Comparison of ENCODE assay signal across 10 cellular contexts in genomic region chr3:152243301-152243711, GRCh38. TPM values are rescaled to one million over a fixed set of nuclear protein-coding genes. Genes with fewer than 3 reads are reported as not detected.
DNase-seq lines count a peak whose midpoint lies in the region; ATAC-seq and TF ChIP-seq lines count a peak whose summit lies in the region.
"Had no signal": no experiment of that assay in that cellular context is flagged by ENCODE, and none has a peak within 500 bp of the region (broad histone marks: within the 10 kb centered on the region; RNA-seq: fewer than 3 reads in every experiment).

No MANE protein-coding gene starts in this region.

- no peaks in the 10 kb centered on the region for H3K9me3 Mint-ChIP-seq in activated naive CD4-positive, alpha-beta T cell treated with anti-CD3 and anti-CD28 coated beads, Interleukin-2, amount 50 U/mL, for 24 hours
- H3K9me3 Mint-ChIP-seq in activated CD4-positive, alpha-beta memory T cell treated with anti-CD3 and anti-CD28 coated beads, Interleukin-2, amount 10 ng/mL, durations not matched to agents 7 days and 5 days: no peaks in the 10 kb centered on the region
- H3K9me3 Mint-ChIP-seq: nephron had no signal

- DNase-seq in activated naive CD4-positive, alpha-beta T cell treated with Interleukin-2 at 50 U/mL for 16 hours: no peak
- DNase-seq in activated CD4-positive, alpha-beta memory T cell treated with anti-CD3 and anti-CD28 coated beads, Interleukin-2, amount 10 ng/mL, durations not matched to agents 7 days and 5 days: no peak
- DNase-seq in upper lobe of right lung (no peak), COR-L47 (lab: John Stamatoyannopoulos, UW) (no peak), caudate nucleus (lab: John Stamatoyannopoulos, UW) (no peak), AG08395 (ENCODE audit: low spot score) (no peak)

- H3K27me3 Mint-ChIP-seq in activated naive CD4-positive, alpha-beta T cell treated with anti-CD3 and anti-CD28 coated beads, Interleukin-2, amount 50 U/mL, for 24 hours: no peaks in the 10 kb centered on the region
- no peaks in the 10 kb centered on the region for H3K27me3 Mint-ChIP-seq in activated CD4-positive, alpha-beta memory T cell treated with anti-CD3 and anti-CD28 coated beads, Interleukin-2, amount 10 ng/mL, durations not matched to agents 7 days and 5 days

- peak; percentile 76 for ATAC-seq in HG03066 (IDR thresholded peaks at IDR 0.05; ENCODE audit: low read depth, unreplicated experiment)
- ATAC-seq in upper lobe of right lung: no peak

- H3K4me1 ChIP-seq in upper lobe of right lung: peaks cover 11% of the 10 kb centered on the region

- CTCF ChIA-PET in activated CD4-positive, alpha-beta memory T cell treated with anti-CD3 and anti-CD28 coated beads, Interleukin-2, amount 10 ng/mL, durations not matched to agents 7 days and 5 days (lab: Charles Lee): interaction anchor here (0.7 to 3.3 kb wide), 12 partner anchors 11 to 171 kb away, joined by 3 to 15 read pairs (median 4); no protein-coding TSS in a partner anchor

- intact Hi-C loops in upper lobe of right lung (cut with DNase I): no loop called here

- H3K4me3 ChIP-seq in upper lobe of right lung: peak overlapping the region; percentile 27
- H3K4me3 ChIP-seq: cardiac muscle cell had no signal

- H3K36me3 Mint-ChIP-seq in activated naive CD4-positive, alpha-beta T cell treated with anti-CD3 and anti-CD28 coated beads, Interleukin-2, amount 50 U/mL, for 24 hours: no peaks in the 10 kb centered on the region
- H3K36me3 Mint-ChIP-seq in activated CD4-positive, alpha-beta memory T cell treated with anti-CD3 and anti-CD28 coated beads, Interleukin-2, amount 10 ng/mL, durations not matched to agents 7 days and 5 days (ENCODE audit: low read depth): peaks cover 18% of the 10 kb centered on the region

- H3K4me3 Mint-ChIP-seq in activated naive CD4-positive, alpha-beta T cell treated with anti-CD3 and anti-CD28 coated beads, Interleukin-2, amount 50 U/mL, for 24 hours: peak overlapping the region; percentile 95
- peak overlapping the region; percentile 98 for H3K4me3 Mint-ChIP-seq in activated CD4-positive, alpha-beta memory T cell treated with anti-CD3 and anti-CD28 coated beads, Interleukin-2, amount 10 ng/mL, durations not matched to agents 7 days and 5 days
- H3K4me3 Mint-ChIP-seq: nephron had no signal

- TF ChIP-seq CTCF in upper lobe of right lung (IDR thresholded peaks at IDR 0.05): no peak

- peak overlapping the region; percentile 32 for H3K27ac ChIP-seq in upper lobe of right lung
- no peak overlapping the region for H3K27ac ChIP-seq in caudate nucleus (ENCODE audit: low read depth, low read length)
- H3K27ac ChIP-seq: cardiac muscle cell had no signal

- POLR2A ChIA-PET in activated CD4-positive, alpha-beta memory T cell treated with anti-CD3 and anti-CD28 coated beads, Interleukin-2, amount 10 ng/mL, durations not matched to agents 7 days and 5 days (lab: Charles Lee): interaction anchor here (0.6 to 8.9 kb wide), 24 partner anchors 10 to 1835 kb away, joined by 3 to 268 read pairs (median 6); partner anchors contain the start of gene MBNL1

- H3K27me3 ChIP-seq in upper lobe of right lung: no peaks in the 10 kb centered on the region
- H3K27me3 ChIP-seq: cardiac muscle cell had no signal

- peaks cover 65% of the 10 kb centered on the region for H3K4me1 Mint-ChIP-seq in activated naive CD4-positive, alpha-beta T cell treated with anti-CD3 and anti-CD28 coated beads, Interleukin-2, amount 50 U/mL, for 24 hours
- H3K4me1 Mint-ChIP-seq in activated CD4-positive, alpha-beta memory T cell treated with anti-CD3 and anti-CD28 coated beads, Interleukin-2, amount 10 ng/mL, durations not matched to agents 7 days and 5 days: peaks cover 52% of the 10 kb centered on the region
- H3K4me1 Mint-ChIP-seq: nephron had no signal

- no peaks in the 10 kb centered on the region for H3K36me3 ChIP-seq in upper lobe of right lung
- H3K36me3 ChIP-seq: cardiac muscle cell had no signal

- peak overlapping the region; percentile 99 for H3K27ac Mint-ChIP-seq in activated naive CD4-positive, alpha-beta T cell treated with anti-CD3 and anti-CD28 coated beads, Interleukin-2, amount 50 U/mL, for 24 hours
- peak overlapping the region; percentile 97 for H3K27ac Mint-ChIP-seq in activated CD4-positive, alpha-beta memory T cell treated with anti-CD3 and anti-CD28 coated beads, Interleukin-2, amount 10 ng/mL, durations not matched to agents 7 days and 5 days
- H3K27ac Mint-ChIP-seq: nephron had no signal

- no peaks in the 10 kb centered on the region for H3K9me3 ChIP-seq in upper lobe of right lung

RNA-seq across cellular contexts. Expression of gene MBNL1, which starts 25.4 kb away (rescaled TPM):
- 100 to 1,000 TPM; 289 to 305 TPM for total RNA-seq in activated CD4-positive, alpha-beta memory T cell treated with anti-CD3 and anti-CD28 coated beads, Interleukin-2, amount 10 ng/mL, durations not matched to agents 7 days and 5 days
- 229 TPM for total RNA-seq in upper lobe of right lung
